Comparison of ENCODE assay signal across 1 cellular context in the genomic region with DNA sequence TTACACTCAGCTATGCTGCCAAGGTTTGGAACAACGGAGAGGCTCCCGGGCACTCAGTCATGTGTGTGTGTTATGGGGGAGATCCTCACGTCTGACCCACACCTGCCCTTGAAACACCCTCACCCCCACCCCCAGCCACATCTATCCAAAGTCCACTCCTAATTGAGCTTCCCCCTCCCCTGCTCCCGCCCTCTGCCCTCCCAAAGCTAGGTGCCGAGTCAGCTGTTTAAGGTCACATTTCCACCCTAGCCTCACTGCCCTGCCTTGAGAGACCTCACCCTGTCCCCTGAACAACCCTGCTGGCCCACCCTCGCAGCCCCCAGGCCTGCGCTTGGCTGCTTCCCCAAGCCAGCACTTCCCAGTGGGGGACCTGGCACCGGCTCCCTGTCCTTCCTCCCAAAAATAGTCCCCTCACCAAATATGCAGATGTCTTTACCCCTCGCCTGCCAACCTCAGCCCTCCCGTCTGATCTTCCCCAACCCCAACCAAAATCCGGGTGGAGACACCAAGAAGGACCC.
A peak's percentile ranks its signal among the peaks of the same experiment; 100 is the strongest.
TF ChIP-seq lines count a peak whose summit lies in the region.

No MANE protein-coding gene starts in this region.

TF ChIP-seq in A549, 52 proteins besides CTCF, POLR2A, EP300 and RAD21:
- TF ChIP-seq, protein P1, sequence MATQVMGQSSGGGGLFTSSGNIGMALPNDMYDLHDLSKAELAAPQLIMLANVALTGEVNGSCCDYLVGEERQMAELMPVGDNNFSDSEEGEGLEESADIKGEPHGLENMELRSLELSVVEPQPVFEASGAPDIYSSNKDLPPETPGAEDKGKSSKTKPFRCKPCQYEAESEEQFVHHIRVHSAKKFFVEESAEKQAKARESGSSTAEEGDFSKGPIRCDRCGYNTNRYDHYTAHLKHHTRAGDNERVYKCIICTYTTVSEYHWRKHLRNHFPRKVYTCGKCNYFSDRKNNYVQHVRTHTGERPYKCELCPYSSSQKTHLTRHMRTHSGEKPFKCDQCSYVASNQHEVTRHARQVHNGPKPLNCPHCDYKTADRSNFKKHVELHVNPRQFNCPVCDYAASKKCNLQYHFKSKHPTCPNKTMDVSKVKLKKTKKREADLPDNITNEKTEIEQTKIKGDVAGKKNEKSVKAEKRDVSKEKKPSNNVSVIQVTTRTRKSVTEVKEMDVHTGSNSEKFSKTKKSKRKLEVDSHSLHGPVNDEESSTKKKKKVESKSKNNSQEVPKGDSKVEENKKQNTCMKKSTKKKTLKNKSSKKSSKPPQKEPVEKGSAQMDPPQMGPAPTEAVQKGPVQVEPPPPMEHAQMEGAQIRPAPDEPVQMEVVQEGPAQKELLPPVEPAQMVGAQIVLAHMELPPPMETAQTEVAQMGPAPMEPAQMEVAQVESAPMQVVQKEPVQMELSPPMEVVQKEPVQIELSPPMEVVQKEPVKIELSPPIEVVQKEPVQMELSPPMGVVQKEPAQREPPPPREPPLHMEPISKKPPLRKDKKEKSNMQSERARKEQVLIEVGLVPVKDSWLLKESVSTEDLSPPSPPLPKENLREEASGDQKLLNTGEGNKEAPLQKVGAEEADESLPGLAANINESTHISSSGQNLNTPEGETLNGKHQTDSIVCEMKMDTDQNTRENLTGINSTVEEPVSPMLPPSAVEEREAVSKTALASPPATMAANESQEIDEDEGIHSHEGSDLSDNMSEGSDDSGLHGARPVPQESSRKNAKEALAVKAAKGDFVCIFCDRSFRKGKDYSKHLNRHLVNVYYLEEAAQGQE (IDR thresholded peaks at IDR 0.05) = no peak
- peak; percentile 75 for TF ChIP-seq MAFK (IDR thresholded peaks at IDR 0.05; ENCODE audit: partially characterized antibody)
